Comparison of ENCODE assay signal across 8 cellular contexts in genomic region chr17:4881761-4882555, GRCh38. TPM values are rescaled to one million over a fixed set of nuclear protein-coding genes. Genes with fewer than 3 reads are reported as not detected.
DNase-seq lines count a peak whose midpoint lies in the region; ATAC-seq lines count a peak whose summit lies in the region.

No MANE protein-coding gene starts in this region.

- peaks cover 18% of the 10 kb centered on the region for H3K36me3 Mint-ChIP-seq in activated CD4-positive, alpha-beta memory T cell treated with anti-CD3 and anti-CD28 coated beads, Interleukin-2, amount 10 ng/mL, durations not matched to agents 7 days and 5 days (ENCODE audit: low read depth)

- POLR2A ChIA-PET in activated CD4-positive, alpha-beta memory T cell treated with anti-CD3 and anti-CD28 coated beads, Interleukin-2, amount 10 ng/mL, durations not matched to agents 7 days and 5 days (lab: Charles Lee) = interaction anchor here (1.4 kb wide), 1 partner anchor 172 kb away, joined by 6 read pairs; the partner anchor contains the start of gene ARRB2

- H3K4me1 Mint-ChIP-seq in activated CD4-positive, alpha-beta memory T cell treated with anti-CD3 and anti-CD28 coated beads, Interleukin-2, amount 10 ng/mL, durations not matched to agents 7 days and 5 days = no peaks in the 10 kb centered on the region
- H3K4me1 Mint-ChIP-seq in stimulated activated naive CD8-positive, alpha-beta T cell treated with anti-CD3 and anti-CD28 coated beads, Interleukin-15, amount 100 ng/mL, for 72 hours = no peaks in the 10 kb centered on the region

- no peaks in the 10 kb centered on the region for H3K9me3 Mint-ChIP-seq in activated CD4-positive, alpha-beta memory T cell treated with anti-CD3 and anti-CD28 coated beads, Interleukin-2, amount 10 ng/mL, durations not matched to agents 7 days and 5 days
- H3K9me3 Mint-ChIP-seq in stimulated activated naive CD8-positive, alpha-beta T cell treated with anti-CD3 and anti-CD28 coated beads, Interleukin-15, amount 100 ng/mL, for 72 hours = no peaks in the 10 kb centered on the region

- peak; percentile 84 for ATAC-seq in stimulated activated naive CD8-positive, alpha-beta T cell treated with anti-CD3 and anti-CD28 coated beads, Interleukin-15, amount 100 ng/mL, for 72 hours
- ATAC-seq in GM21825 (IDR thresholded peaks at IDR 0.05; ENCODE audit: unreplicated experiment) = no peak

- no peak overlapping the region for H3K27ac Mint-ChIP-seq in activated CD4-positive, alpha-beta memory T cell treated with anti-CD3 and anti-CD28 coated beads, Interleukin-2, amount 10 ng/mL, durations not matched to agents 7 days and 5 days
- H3K27ac Mint-ChIP-seq in stimulated activated naive CD8-positive, alpha-beta T cell treated with anti-CD3 and anti-CD28 coated beads, Interleukin-15, amount 100 ng/mL, for 72 hours = no peak overlapping the region

- CTCF ChIA-PET in activated CD4-positive, alpha-beta memory T cell treated with anti-CD3 and anti-CD28 coated beads, Interleukin-2, amount 10 ng/mL, durations not matched to agents 7 days and 5 days (lab: Charles Lee) = interaction anchor here (1.8 to 4.2 kb wide), 2 partner anchors 92 to 173 kb away, joined by 7 to 18 read pairs; partner anchors contain the start of genes ARRB2 and GLTPD2

- DNase-seq in DMS153 treated with DMSO at 0.1 percent for 48 hours (lab: John Stamatoyannopoulos, UW; ENCODE audit: unreplicated experiment) (peak; percentile 28), DMS153 (lab: John Stamatoyannopoulos, UW) (no peak), NCI-H2107 (lab: John Stamatoyannopoulos, UW) (peak; percentile 18), mucosa of gallbladder (ENCODE audit: low spot score) (peak; percentile 52)
- peak; percentile 66 for DNase-seq in activated CD4-positive, alpha-beta memory T cell treated with anti-CD3 and anti-CD28 coated beads, Interleukin-2, amount 10 ng/mL, durations not matched to agents 7 days and 5 days
- DNase-seq in effector CD8-positive, alpha-beta T cell (lab: John Stamatoyannopoulos, UW) = peak; percentile 35
- peak; percentile 61 to 62 for DNase-seq in stimulated activated naive CD8-positive, alpha-beta T cell treated with anti-CD3 and anti-CD28 coated beads, Interleukin-15, amount 100 ng/mL, for 72 hours

- H3K4me3 Mint-ChIP-seq in activated CD4-positive, alpha-beta memory T cell treated with anti-CD3 and anti-CD28 coated beads, Interleukin-2, amount 10 ng/mL, durations not matched to agents 7 days and 5 days = no peak overlapping the region
- H3K4me3 Mint-ChIP-seq in stimulated activated naive CD8-positive, alpha-beta T cell treated with anti-CD3 and anti-CD28 coated beads, Interleukin-15, amount 100 ng/mL, for 72 hours = no peak overlapping the region

- no peaks in the 10 kb centered on the region for H3K27me3 Mint-ChIP-seq in activated CD4-positive, alpha-beta memory T cell treated with anti-CD3 and anti-CD28 coated beads, Interleukin-2, amount 10 ng/mL, durations not matched to agents 7 days and 5 days
- no peaks in the 10 kb centered on the region for H3K27me3 Mint-ChIP-seq in stimulated activated naive CD8-positive, alpha-beta T cell treated with anti-CD3 and anti-CD28 coated beads, Interleukin-15, amount 100 ng/mL, for 72 hours

RNA-seq across cellular contexts. Expression of gene C17orf107, which starts 17.4 kb away (rescaled TPM):
- total RNA-seq in activated CD4-positive, alpha-beta memory T cell treated with anti-CD3 and anti-CD28 coated beads, Interleukin-2, amount 10 ng/mL, durations not matched to agents 7 days and 5 days = under 1 TPM; 0.58 to 0.98 TPM
- total RNA-seq in mucosa of gallbladder = 8.8 TPM

RNA-seq across cellular contexts. Expression of gene CHRNE, which starts 20.9 kb away (rescaled TPM):
- total RNA-seq in activated CD4-positive, alpha-beta memory T cell treated with anti-CD3 and anti-CD28 coated beads, Interleukin-2, amount 10 ng/mL, durations not matched to agents 7 days and 5 days = under 1 TPM; 0.33 to 0.43 TPM
- 9.4 TPM for total RNA-seq in mucosa of gallbladder

RNA-seq across cellular contexts. Expression of gene MINK1, which starts 48.8 kb away (rescaled TPM):
- total RNA-seq in activated CD4-positive, alpha-beta memory T cell treated with anti-CD3 and anti-CD28 coated beads, Interleukin-2, amount 10 ng/mL, durations not matched to agents 7 days and 5 days = 100 to 1,000 TPM; 107 to 109 TPM
- total RNA-seq in mucosa of gallbladder = 161 TPM

RNA-seq across cellular contexts. Expression of gene GP1BA, which starts 50.1 kb away (rescaled TPM):
- not detected for total RNA-seq in activated CD4-positive, alpha-beta memory T cell treated with anti-CD3 and anti-CD28 coated beads, Interleukin-2, amount 10 ng/mL, durations not matched to agents 7 days and 5 days
- total RNA-seq in mucosa of gallbladder = not detected

RNA-seq across cellular contexts. Expression of gene SLC25A11, which starts 57.9 kb away (rescaled TPM):
- total RNA-seq in activated CD4-positive, alpha-beta memory T cell treated with anti-CD3 and anti-CD28 coated beads, Interleukin-2, amount 10 ng/mL, durations not matched to agents 7 days and 5 days = 10 to 100 TPM; 62.8 to 71.0 TPM
- total RNA-seq in mucosa of gallbladder = 68.9 TPM
